In the genomic region with DNA sequence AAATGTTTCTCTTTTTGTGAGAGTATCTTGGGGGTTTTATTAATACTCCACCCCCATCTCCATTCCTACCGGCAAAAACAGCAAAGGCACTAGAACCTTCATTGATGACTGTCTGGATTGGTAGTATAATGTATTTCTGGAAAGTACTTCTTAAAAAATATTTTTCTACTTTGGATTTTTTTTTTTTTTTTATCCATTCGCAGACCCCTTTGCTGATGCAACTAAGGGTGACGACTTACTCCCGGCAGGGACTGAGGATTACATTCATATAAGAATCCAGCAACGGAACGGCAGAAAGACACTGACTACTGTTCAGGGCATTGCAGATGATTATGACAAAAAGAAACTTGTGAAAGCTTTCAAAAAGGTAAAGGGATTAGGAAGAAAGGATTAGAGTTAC, we compare ENCODE assay signal across 8 cellular contexts. TPM values are rescaled to one million over a fixed set of nuclear protein-coding genes. Genes with fewer than 3 reads are reported as not detected.
DNase-seq lines count a peak whose midpoint lies in the region; ATAC-seq and TF ChIP-seq lines count a peak whose summit lies in the region.

No MANE protein-coding gene starts in this region.

- peak overlapping the region; percentile 93 for H3K4me3 Mint-ChIP-seq in Calu3 (ENCODE audit: low read depth, unreplicated experiment)
- peak overlapping the region; percentile 97 to 100 (median 99) for H3K4me3 Mint-ChIP-seq in nephron

- no TSS peak for BruUV-seq in Calu3 (replicated peaks; lab: Mats Ljungman, UMichigan)

- H3K27me3 ChIP-seq in NT2/D1 (ENCODE audit: insufficient read depth, insufficient read length) (no peaks in the 10 kb centered on the region), ectodermal cell (ENCODE audit: control insufficient read depth, insufficient read depth, low read length, poor library complexity, severe bottlenecking) (no peaks in the 10 kb centered on the region)

- peak overlapping the region; percentile 83 for H3K4me3 ChIP-seq in NT2/D1 (ENCODE audit: insufficient read length, low read depth)
- H3K4me3 ChIP-seq in ectodermal cell (ENCODE audit: insufficient read depth, low read depth, low read length) = peak overlapping the region; percentile 56

- no peaks in the 10 kb centered on the region for H3K9me3 ChIP-seq in NT2/D1 (ENCODE audit: insufficient read depth, low read length)
- no peaks in the 10 kb centered on the region for H3K9me3 ChIP-seq in ectodermal cell (ENCODE audit: control insufficient read depth, low read length)

- TF ChIP-seq CTCF in Calu3 (IDR thresholded peaks at IDR 0.05; ENCODE audit: unreplicated experiment) (no peak), nephron (IDR thresholded peaks at IDR 0.05; ENCODE audit: unreplicated experiment in 3 of 3) (no peak)

- H3K27ac ChIP-seq in ectodermal cell (ENCODE audit: insufficient read depth, low read depth, low read length, poor library complexity, severe bottlenecking) = no peak overlapping the region

- H3K4me1 ChIP-seq in NT2/D1 (ENCODE audit: insufficient read depth, insufficient read length) (no peaks in the 10 kb centered on the region), ectodermal cell (ENCODE audit: control insufficient read depth, insufficient read depth, low read length) (peaks cover 9% of the 10 kb centered on the region)

- ATAC-seq in GM21723 (IDR thresholded peaks at IDR 0.05; ENCODE audit: unreplicated experiment) = no peak

- no peaks in the 10 kb centered on the region for H3K27me3 Mint-ChIP-seq in Calu3 (ENCODE audit: unreplicated experiment)
- H3K27me3 Mint-ChIP-seq in nephron (ENCODE audit: low read depth) = no peaks in the 10 kb centered on the region

- H3K36me3 Mint-ChIP-seq in Calu3 (ENCODE audit: insufficient read depth, unreplicated experiment) = peaks cover 36% of the 10 kb centered on the region
- H3K36me3 Mint-ChIP-seq in nephron (ENCODE audit: low read depth) = peaks cover 40% of the 10 kb centered on the region

- intact Hi-C loops in Calu3 (cut with micrococcal nuclease; ENCODE audit: unreplicated experiment) = loop anchor here (10.0 kb wide), 3 partner anchors 606 to 896 kb away; no protein-coding TSS in a partner anchor

- CTCF ChIA-PET in Calu3 (lab: Charles Lee) = no interaction called here

- peak overlapping the region; percentile 94 for H3K27ac Mint-ChIP-seq in Calu3 (ENCODE audit: unreplicated experiment)
- peak overlapping the region; percentile 98 to 100 (median 99) for H3K27ac Mint-ChIP-seq in nephron

- peak overlapping the region; percentile 94 for H3K9ac ChIP-seq in NT2/D1 (ENCODE audit: insufficient read length, low read depth)

- H3K9me3 Mint-ChIP-seq in Calu3 (ENCODE audit: low read depth, unreplicated experiment) = no peaks in the 10 kb centered on the region
- H3K9me3 Mint-ChIP-seq in nephron = no peaks in the 10 kb centered on the region

- DNase-seq in Calu3 = no peak
- DNase-seq in NT2/D1 (ENCODE audit: low read depth, low spot score) = no peak
- no peak for DNase-seq in activated gamma-delta T cell (lab: John Stamatoyannopoulos, UW)
- DNase-seq in SKM-1 (lab: John Stamatoyannopoulos, UW; ENCODE audit: unreplicated experiment) = no peak
- no peak for DNase-seq in NCI-H1694 treated with DMSO at 0.1 percent for 48 hours (lab: John Stamatoyannopoulos, UW)

- H3K36me3 ChIP-seq in NT2/D1 (ENCODE audit: insufficient read depth, insufficient read length, low read length) = peaks cover 46% of the 10 kb centered on the region
- peaks cover 3% of the 10 kb centered on the region for H3K36me3 ChIP-seq in ectodermal cell (ENCODE audit: control insufficient read depth, insufficient read depth, low read length)

- H3K4me1 Mint-ChIP-seq in Calu3 (ENCODE audit: low read depth, unreplicated experiment) = peaks cover 6% of the 10 kb centered on the region
- peaks cover 23% of the 10 kb centered on the region for H3K4me1 Mint-ChIP-seq in nephron

- 8 to 17% methylated on average over 5 of the region's 6 CpGs for WGBS in ectodermal cell, 2 experiments

RNA-seq across cellular contexts. Expression of a gene that starts 1.2 kb away (rescaled TPM):
- total RNA-seq in Calu3 (2022) = 37.2 and 41.3 TPM in 2 replicates
- polyA plus RNA-seq in ectodermal cell (2013, experiment 1 of 4) = 135 TPM
- 132 TPM for polyA plus RNA-seq in ectodermal cell (2013, experiment 2 of 4)
- polyA plus RNA-seq in ectodermal cell (2013, experiment 3 of 4) = 143 TPM
- 155 TPM for polyA plus RNA-seq in ectodermal cell (2013, experiment 4 of 4)
